10 cellular contexts compared by ENCODE assay signal in genomic region chr1:184945678-184946412, GRCh38. TPM values are rescaled to one million over a fixed set of nuclear protein-coding genes. Genes with fewer than 3 reads are reported as not detected.
DNase-seq lines count a peak whose midpoint lies in the region; ATAC-seq and TF ChIP-seq lines count a peak whose summit lies in the region.
"Had no signal": no experiment of that assay in that cellular context is flagged by ENCODE, and none has a peak within 500 bp of the region (broad histone marks: within the 10 kb centered on the region; RNA-seq: fewer than 3 reads in every experiment).

No MANE protein-coding gene starts in this region.

- H3K27me3 Mint-ChIP-seq in activated T-cell treated with anti-CD3 and anti-CD28 coated beads, Interleukin-2, amount 50 U/mL, for 24 hours, result no peaks in the 10 kb centered on the region
- H3K27me3 Mint-ChIP-seq: naive B cell had no signal

- H3K36me3 ChIP-seq in body of pancreas (replicated peaks in 1 of 2; ENCODE audit: insufficient read depth in 1 of 2, low read depth in 2 of 2), result no peaks in the 10 kb centered on the region
- no peaks in the 10 kb centered on the region for H3K36me3 ChIP-seq in sigmoid colon
- H3K36me3 ChIP-seq in MG63, result no peaks in the 10 kb centered on the region

- 81 to 85% methylated on average over 5 of the region's 5 CpGs for WGBS in body of pancreas, 2 donors
- 83 to 91% methylated on average over 5 of the region's 5 CpGs for WGBS in sigmoid colon, 2 donors

- DNase-seq in body of pancreas (no peak), sigmoid colon (no peak), NCI-H1092 (lab: John Stamatoyannopoulos, UW) (no peak), MG63 (no peak)
- no peak for DNase-seq in activated T-cell treated with anti-CD3 and anti-CD28 coated beads, Interleukin-2, amount 50 U/mL, for 24 hours
- DNase-seq in stimulated activated naive CD4-positive, alpha-beta T cell (lab: John Stamatoyannopoulos, UW), result no peak
- DNase-seq: naive B cell had no signal

- TF ChIP-seq CTCF in body of pancreas (IDR thresholded peaks at IDR 0.05) (no peak), sigmoid colon (IDR thresholded peaks at IDR 0.05) (no peak)

- TF ChIP-seq POLR2A in body of pancreas (IDR thresholded peaks at IDR 0.05) (no peak), sigmoid colon (IDR thresholded peaks at IDR 0.05) (no peak)

- intact Hi-C loops in body of pancreas (cut with DNase I) (no loop called here), sigmoid colon (cut with DNase I) (no loop called here)

- H3K27ac ChIP-seq in body of pancreas, result peak overlapping the region in 1 of 4 donors; percentile 46
- peak overlapping the region; percentile 43 to 65 (median 58) for H3K27ac ChIP-seq in sigmoid colon

- H3K27me3 ChIP-seq in body of pancreas (no peaks in the 10 kb centered on the region), sigmoid colon (no peaks in the 10 kb centered on the region), MG63 (no peaks in the 10 kb centered on the region)

- ATAC-seq in GM18498 (IDR thresholded peaks at IDR 0.05; ENCODE audit: unreplicated experiment) (peak; percentile 40), HG03095 (IDR thresholded peaks at IDR 0.05; ENCODE audit: unreplicated experiment) (peak; percentile 56), body of pancreas (peak; percentile 52)
- ATAC-seq: Panc1 had no signal

- no peaks in the 10 kb centered on the region for H3K9me3 ChIP-seq in body of pancreas
- no peaks in the 10 kb centered on the region for H3K9me3 ChIP-seq in sigmoid colon
- no peaks in the 10 kb centered on the region for H3K9me3 ChIP-seq in MG63

- peaks cover 18% of the 10 kb centered on the region for H3K36me3 Mint-ChIP-seq in activated T-cell treated with anti-CD3 and anti-CD28 coated beads, Interleukin-2, amount 50 U/mL, for 24 hours (ENCODE audit: low read depth)
- H3K36me3 Mint-ChIP-seq: naive B cell had no signal

- no peak overlapping the region for H3K4me3 Mint-ChIP-seq in activated T-cell treated with anti-CD3 and anti-CD28 coated beads, Interleukin-2, amount 50 U/mL, for 24 hours

- H3K4me1 Mint-ChIP-seq in activated T-cell treated with anti-CD3 and anti-CD28 coated beads, Interleukin-2, amount 50 U/mL, for 24 hours (ENCODE audit: low read depth), result peaks cover 38% of the 10 kb centered on the region

- H3K4me3 ChIP-seq in body of pancreas, result no peak overlapping the region
- H3K4me3 ChIP-seq in sigmoid colon, result no peak overlapping the region
- H3K4me3 ChIP-seq in MG63, result no peak overlapping the region

- H3K9me3 Mint-ChIP-seq in activated T-cell treated with anti-CD3 and anti-CD28 coated beads, Interleukin-2, amount 50 U/mL, for 24 hours, result no peaks in the 10 kb centered on the region
- H3K9me3 Mint-ChIP-seq: naive B cell had no signal

- H3K4me1 ChIP-seq in body of pancreas (peaks cover 26% of the 10 kb centered on the region), sigmoid colon (peaks cover 0 to 64% (median 49%) of the 10 kb centered on the region in 4 donors)

- TF ChIP-seq EP300 in sigmoid colon (IDR thresholded peaks at IDR 0.05), result no peak

- H3K27ac Mint-ChIP-seq in activated T-cell treated with anti-CD3 and anti-CD28 coated beads, Interleukin-2, amount 50 U/mL, for 24 hours, result no peak overlapping the region

RNA-seq across cellular contexts. Expression of gene NIBAN1, which starts 28.5 kb away (rescaled TPM):
- total RNA-seq in body of pancreas (10 to 100 TPM; 51.1 to 59.7 TPM), sigmoid colon (100 to 1,000 TPM; 311 to 384 (median 369) TPM)
- polyA plus RNA-seq in sigmoid colon, result 10 to 100 TPM in 1 of 3 donors, 1 to 10 TPM in 2; 1.4 to 12.2 (median 8.4) TPM
- total RNA-seq in MG63 (2014; rRNA removed; shearing (Covaris generic); ENCODE audit: low replicate concordance), result 11.0 and 12.8 TPM in 2 replicates

Comparison
In these comparisons a context has a peak if more than half of its experiments do, and no peak if none do; other contexts are left out.
1. RNA of gene NIBAN1, which starts 28.5 kb away (total RNA-seq): 311 to 384 TPM in sigmoid colon; 51.1 to 59.7 TPM in body of pancreas and 11.0 to 12.8 TPM in MG63; every median in the first group is over 4 times any median in the second.
2. Peak in every context shown above with its lines, with median percentiles within 50 percentile points of each other: ATAC-seq.